In genomic region chr10:78972160-78972946, GRCh38 we compare ENCODE assay signal across 9 cellular contexts.
DNase-seq lines count a peak whose midpoint lies in the region; ATAC-seq and TF ChIP-seq lines count a peak whose summit lies in the region.
"Had no signal": no experiment of that assay in that cellular context is flagged by ENCODE, and none has a peak within 500 bp of the region (broad histone marks: within the 10 kb centered on the region; RNA-seq: fewer than 3 reads in every experiment).

No MANE protein-coding gene starts in this region.

- peak overlapping the region; percentile 98 for H2BK120ac ChIP-seq in mesenchymal stem cell (ENCODE audit: low read depth, low read length)

- H3K4me1 ChIP-seq in CD8-positive, alpha-beta memory T cell (ENCODE audit: insufficient read depth, low read length) = peaks cover 6% of the 10 kb centered on the region
- H3K4me1 ChIP-seq in mesenchymal stem cell (ENCODE audit: control insufficient read depth, insufficient read depth, low read depth, low read length) (peaks cover 45% of the 10 kb centered on the region), tibial nerve (peaks cover 0 to 57% (median 26%) of the 10 kb centered on the region in 4 donors)

- no peaks in the 10 kb centered on the region for H3K27me3 ChIP-seq in CD8-positive, alpha-beta memory T cell (ENCODE audit: insufficient read depth, low read length, poor library complexity, severe bottlenecking)
- H3K27me3 ChIP-seq in mesenchymal stem cell (ENCODE audit: control insufficient read depth in 1 of 2, insufficient read depth in 1 of 2, low read length in 2 of 2) (no peaks in the 10 kb centered on the region), tibial nerve (no peaks in the 10 kb centered on the region)

- peak overlapping the region in 1 of 2 experiments; percentile 76 for H3K14ac ChIP-seq in mesenchymal stem cell (ENCODE audit: low read length in 2 of 2)

- no peaks in the 10 kb centered on the region for H3K9me3 Mint-ChIP-seq in CD8-positive, alpha-beta memory T cell
- H3K9me3 Mint-ChIP-seq: IgD-negative memory B cell had no signal

- peak overlapping the region in 5 of 7 donors; percentile 22 to 88 (median 78) for H3K4me3 Mint-ChIP-seq in CD8-positive, alpha-beta memory T cell

- H3K18ac ChIP-seq in mesenchymal stem cell (ENCODE audit: low read depth in 1 of 2, low read length in 2 of 2) = peak overlapping the region; percentile 91 to 96

- peak overlapping the region; percentile 6 for H2BK5ac ChIP-seq in mesenchymal stem cell (ENCODE audit: low read depth, low read length, poor library complexity, severe bottlenecking)

- peak overlapping the region; percentile 99 for H2BK12ac ChIP-seq in mesenchymal stem cell (ENCODE audit: low read length in 2 of 2)

- peak overlapping the region; percentile 86 for H3K9ac ChIP-seq in mesenchymal stem cell (ENCODE audit: low read length)

- peak overlapping the region; percentile 87 for H4K91ac ChIP-seq in mesenchymal stem cell (ENCODE audit: low read length)

- CTCF ChIA-PET in CD8-positive, alpha-beta memory T cell (lab: Charles Lee) = interaction anchor here (1.8 kb wide), 1 partner anchor 58 kb away, joined by 4 read pairs; no protein-coding TSS in a partner anchor

- no peak overlapping the region for H2AFZ ChIP-seq in mesenchymal stem cell (ENCODE audit: low read depth, low read length)

- TF ChIP-seq POLR2A in tibial nerve (IDR thresholded peaks at IDR 0.05) = no peak

- H3K79me1 ChIP-seq in mesenchymal stem cell (replicated peaks; ENCODE audit: low read length, poor library complexity, severe bottlenecking) = no peaks in the 10 kb centered on the region

- no peaks in the 10 kb centered on the region for H3K36me3 ChIP-seq in CD8-positive, alpha-beta memory T cell (ENCODE audit: insufficient read depth, low read length)
- H3K36me3 ChIP-seq in mesenchymal stem cell (ENCODE audit: control insufficient read depth in 1 of 2, insufficient read depth in 2 of 2, low read depth in 1 of 2, low read length in 2 of 2) (no peaks in the 10 kb centered on the region), tibial nerve (no peaks in the 10 kb centered on the region)

- H3K27me3 Mint-ChIP-seq in CD8-positive, alpha-beta memory T cell = no peaks in the 10 kb centered on the region

- H4K8ac ChIP-seq in mesenchymal stem cell (ENCODE audit: low read length) = peak overlapping the region; percentile 98

- H3K27ac Mint-ChIP-seq in CD8-positive, alpha-beta memory T cell = peak overlapping the region in 4 of 8 donors; percentile 51 to 88 (median 60)

- 16% methylated on average over 10 of the region's 11 CpGs for WGBS in mesenchymal stem cell
- WGBS in tibial nerve, 2 donors = 16 to 29% methylated on average over 11 of the region's 11 CpGs

- H3K4ac ChIP-seq in mesenchymal stem cell (ENCODE audit: low read depth in 1 of 2, low read length in 2 of 2) = peak overlapping the region; percentile 85 to 98

- H2BK15ac ChIP-seq in mesenchymal stem cell (ENCODE audit: low read depth, poor library complexity, severe bottlenecking) = peak overlapping the region; percentile 73

- H3K23ac ChIP-seq in mesenchymal stem cell (ENCODE audit: low read length in 2 of 2) = peak overlapping the region in 1 of 2 experiments; percentile 76

- DNase-seq in CD8-positive, alpha-beta memory T cell = no peak
- DNase-seq in OCI-M1 (lab: John Stamatoyannopoulos, UW) (peak; percentile 78), ecto neural progenitor cell (ENCODE audit: low spot score) (peak; percentile 71), mesenchymal stem cell (peak; percentile 98), tibial nerve (ENCODE audit: low spot score in 2 of 2) (peak; percentile 52 to 69), NCI-H1092 treated with DMSO at 0.1 percent for 48 hours (lab: John Stamatoyannopoulos, UW) (no peak)
- DNase-seq in stimulated activated naive CD4-positive, alpha-beta T cell (lab: John Stamatoyannopoulos, UW) = no peak

- no peak for ATAC-seq in HG03045 (IDR thresholded peaks at IDR 0.05; ENCODE audit: unreplicated experiment)

- POLR2A ChIA-PET in CD8-positive, alpha-beta memory T cell (lab: Charles Lee) = no interaction called here

- H3K4me3 ChIP-seq in CD8-positive, alpha-beta memory T cell (ENCODE audit: low read length) = no peak overlapping the region
- H3K4me3 ChIP-seq in mesenchymal stem cell (ENCODE audit: insufficient read depth in 1 of 2, low read depth in 1 of 2, low read length in 2 of 2) = peak overlapping the region in 1 of 2 experiments; percentile 73
- H3K4me3 ChIP-seq in tibial nerve = peak overlapping the region in 1 of 4 donors; percentile 50

- H3K4me1 Mint-ChIP-seq in CD8-positive, alpha-beta memory T cell = peaks cover 12 to 24% (median 19%) of the 10 kb centered on the region in 3 donors

- peak overlapping the region; percentile 75 for H3K27ac ChIP-seq in CD8-positive, alpha-beta memory T cell (ENCODE audit: low read depth, low read length)
- H3K27ac ChIP-seq in mesenchymal stem cell (ENCODE audit: low read length, poor library complexity, severe bottlenecking) = peak overlapping the region; percentile 98
- H3K27ac ChIP-seq in tibial nerve = peak overlapping the region; percentile 85 to 97 (median 92)

- TF ChIP-seq CTCF in tibial nerve (IDR thresholded peaks at IDR 0.05) = peak in 1 of 5 experiments; percentile 8

- H2AK5ac ChIP-seq in mesenchymal stem cell (ENCODE audit: low read length, severe bottlenecking) = peak overlapping the region; percentile 79

- TF ChIP-seq EP300 in tibial nerve (IDR thresholded peaks at IDR 0.05) = peak in 1 of 2 donors; percentile 89

- peak overlapping the region; percentile 7 for H3K4me2 ChIP-seq in mesenchymal stem cell (ENCODE audit: low read length, poor library complexity, severe bottlenecking)

- H3K36me3 Mint-ChIP-seq in CD8-positive, alpha-beta memory T cell = peaks cover 0 to 2% (median 0%) of the 10 kb centered on the region in 3 donors
- H3K36me3 Mint-ChIP-seq: IgD-negative memory B cell had no signal

- H3K9me3 ChIP-seq in CD8-positive, alpha-beta memory T cell (ENCODE audit: low read length) = no peaks in the 10 kb centered on the region
- H3K9me3 ChIP-seq in mesenchymal stem cell (ENCODE audit: control insufficient read depth, low read length) = no peaks in the 10 kb centered on the region
- no peaks in the 10 kb centered on the region for H3K9me3 ChIP-seq in tibial nerve

Comparison
In these comparisons a context has a peak if more than half of its experiments do, and no peak if none do; other contexts are left out.
1. DNase-seq: peak in OCI-M1 (single experiment), ecto neural progenitor cell (single experiment), mesenchymal stem cell (single experiment) and tibial nerve (2 of 2); none in CD8-positive, alpha-beta memory T cell (0 of 5), stimulated activated naive CD4-positive, alpha-beta T cell (0 of 6) and NCI-H1092 treated with DMSO at 0.1 percent for 48 hours (single experiment).
2. Peak in every context shown above with its lines, with median percentiles within 50 percentile points of each other: H3K27ac ChIP-seq.